In genomic region chrY:18056473-18056872, GRCh38 we compare ENCODE assay signal across 4 cellular contexts. TPM values are rescaled to one million over a fixed set of nuclear protein-coding genes. Genes with fewer than 3 reads are reported as not detected.
"Had no signal": no experiment of that assay in that cellular context is flagged by ENCODE, and none has a peak within 500 bp of the region (broad histone marks: within the 10 kb centered on the region; RNA-seq: fewer than 3 reads in every experiment).

No MANE protein-coding gene starts in this region.

RNA-seq across cellular contexts. Expression of gene CDY2A, which starts 30.9 kb away (rescaled TPM):
- total RNA-seq: LHCN-M2, M059J, MCF 10A, NCI-H460 had no signal
